ENCODE assay signal across 8 cellular contexts in genomic region chr6:26501482-26501986, GRCh38. TPM values are rescaled to one million over a fixed set of nuclear protein-coding genes. Genes with fewer than 3 reads are reported as not detected.
DNase-seq lines count a peak whose midpoint lies in the region; ATAC-seq and TF ChIP-seq lines count a peak whose summit lies in the region.

No MANE protein-coding gene starts in this region.

- no peak overlapping the region for H3K27ac Mint-ChIP-seq in activated T-helper 1 cell treated with anti-CD3 and anti-CD28 coated beads, Interleukin-12 subunit alpha, Interleukin-12 subunit beta, Interleukin-2, Interleukin-4 antibody, amounts not matched to agents 30 ng/mL and 10 ng/mL and 1 ng/mL, durations not matched to agents 14 hours and 24 hours and 36 hours
- no peak overlapping the region for H3K27ac Mint-ChIP-seq in progenitor cell of endocrine pancreas

- CTCF ChIA-PET in AG04449 (lab: Yijun Ruan, JAX) (interaction anchor here (0.8 to 1.1 kb wide), 4 partner anchors 12 to 160 kb away, joined by 4 to 5 read pairs (median 4); no protein-coding TSS in a partner anchor), A673 (lab: Charles Lee) (no interaction called here)

- POLR2A ChIA-PET in AG04449 (lab: Yijun Ruan, JAX) = no interaction called here
- POLR2A ChIA-PET in A673 (lab: Charles Lee; ENCODE audit: low non-redundant PET) = no interaction called here

- peak overlapping the region; percentile 79 for H3K4me2 ChIP-seq in Karpas-422 (ENCODE audit: low read depth, low read length, poor library complexity, severe bottlenecking)

- TF ChIP-seq CTCF in AG04449 (IDR thresholded peaks at IDR 0.05; ENCODE audit: insufficient read depth, low read length, missing control alignments) = no peak
- no peak for TF ChIP-seq CTCF in progenitor cell of endocrine pancreas (IDR thresholded peaks at IDR 0.05; ENCODE audit: unreplicated experiment)
- TF ChIP-seq CTCF in A673 (conservative IDR thresholded peaks at IDR 0.05; ENCODE audit: low read depth, low read length) = no peak

- H3K4me3 ChIP-seq in AG04449 (ENCODE audit: low read depth, low read length) (peak overlapping the region; percentile 39), Karpas-422 (ENCODE audit: low read length) (peak overlapping the region; percentile 49), A673 (ENCODE audit: low read depth, low read length, poor library complexity, severe bottlenecking) (no peak overlapping the region)

- peaks cover 38% of the 10 kb centered on the region for H3K4me1 ChIP-seq in Karpas-422 (ENCODE audit: low read length)
- H3K4me1 ChIP-seq in A673 (ENCODE audit: insufficient read depth, low read length, poor library complexity, severe bottlenecking) = no peaks in the 10 kb centered on the region

- no peaks in the 10 kb centered on the region for H4K20me1 ChIP-seq in Karpas-422 (ENCODE audit: insufficient read depth, low read depth, low read length)

- peak overlapping the region; percentile 94 for H3K27ac ChIP-seq in Karpas-422 (ENCODE audit: low read length)
- H3K27ac ChIP-seq in A673 (ENCODE audit: low read depth, low read length, poor library complexity, severe bottlenecking) = no peak overlapping the region

- peaks cover 9% of the 10 kb centered on the region for H3K36me3 Mint-ChIP-seq in activated T-helper 1 cell treated with anti-CD3 and anti-CD28 coated beads, Interleukin-12 subunit alpha, Interleukin-12 subunit beta, Interleukin-2, Interleukin-4 antibody, amounts not matched to agents 30 ng/mL and 10 ng/mL and 1 ng/mL, durations not matched to agents 14 hours and 24 hours and 36 hours (ENCODE audit: low read depth)
- peaks cover 1% of the 10 kb centered on the region for H3K36me3 Mint-ChIP-seq in progenitor cell of endocrine pancreas (ENCODE audit: insufficient read depth)

- DNase-seq in AG04449 (ENCODE audit: low read depth, low spot score) (no peak), Karpas-422 (no peak), head of caudate nucleus (peak in 28 of 42 donors; percentile 3 to 62 (median 16)), progenitor cell of endocrine pancreas (ENCODE audit: low spot score, unreplicated experiment) (no peak), A673 (ENCODE audit: low spot score) (no peak)
- DNase-seq in activated T-helper 1 cell treated with anti-CD3 and anti-CD28 coated beads, Interleukin-12 subunit alpha, Interleukin-12 subunit beta, Interleukin-2, Interleukin-4 antibody, amounts not matched to agents 30 ng/mL and 10 ng/mL and 1 ng/mL, durations not matched to agents 14 hours and 24 hours and 36 hours (ENCODE audit: low spot score) = peak; percentile 5

- H2AFZ ChIP-seq in Karpas-422 (ENCODE audit: low read length) = peak overlapping the region; percentile 85; the same call in 1 of the 2 replicates

- H3K9me3 ChIP-seq in Karpas-422 (ENCODE audit: low read length) = no peaks in the 10 kb centered on the region
- H3K9me3 ChIP-seq in A673 (ENCODE audit: low read depth, low read length, poor library complexity, severe bottlenecking) = no peaks in the 10 kb centered on the region

- no TSS peak for BruUV-seq in A673 (replicated peaks; lab: Mats Ljungman, UMichigan)

- H3K79me2 ChIP-seq in Karpas-422 (ENCODE audit: low read length) = no peaks in the 10 kb centered on the region

- peak overlapping the region; percentile 82 for H3K4me3 Mint-ChIP-seq in activated T-helper 1 cell treated with anti-CD3 and anti-CD28 coated beads, Interleukin-12 subunit alpha, Interleukin-12 subunit beta, Interleukin-2, Interleukin-4 antibody, amounts not matched to agents 30 ng/mL and 10 ng/mL and 1 ng/mL, durations not matched to agents 14 hours and 24 hours and 36 hours
- peak overlapping the region; percentile 65 for H3K4me3 Mint-ChIP-seq in progenitor cell of endocrine pancreas (ENCODE audit: low read depth)

- intact Hi-C loops in activated T-helper 1 cell treated with anti-CD3 and anti-CD28 coated beads, Interleukin-12 subunit alpha, Interleukin-12 subunit beta, Interleukin-2, Interleukin-4 antibody, amounts not matched to agents 30 ng/mL and 10 ng/mL and 1 ng/mL, durations not matched to agents 14 hours and 24 hours and 36 hours (cut with micrococcal nuclease) = loop anchor here (2.0 kb wide), 1 partner anchor 13 kb away; no protein-coding TSS in a partner anchor
- intact Hi-C loops in head of caudate nucleus (cut with DNase I) = no loop called here
- intact Hi-C loops in A673 (cut with micrococcal nuclease; ENCODE audit: unreplicated experiment) = no loop called here

- H3K36me3 ChIP-seq in Karpas-422 (ENCODE audit: insufficient read depth, low read length) (no peaks in the 10 kb centered on the region), A673 (ENCODE audit: insufficient read depth, low read length, poor library complexity, severe bottlenecking) (no peaks in the 10 kb centered on the region)

- ATAC-seq in HG03175 (IDR thresholded peaks at IDR 0.05; ENCODE audit: unreplicated experiment) (no peak), GM21367 (IDR thresholded peaks at IDR 0.05; ENCODE audit: unreplicated experiment) (no peak)

- peaks cover 55% of the 10 kb centered on the region for H3K27me3 Mint-ChIP-seq in activated T-helper 1 cell treated with anti-CD3 and anti-CD28 coated beads, Interleukin-12 subunit alpha, Interleukin-12 subunit beta, Interleukin-2, Interleukin-4 antibody, amounts not matched to agents 30 ng/mL and 10 ng/mL and 1 ng/mL, durations not matched to agents 14 hours and 24 hours and 36 hours (ENCODE audit: insufficient read depth)
- H3K27me3 Mint-ChIP-seq in progenitor cell of endocrine pancreas = peaks cover 49% of the 10 kb centered on the region

- H3K9ac ChIP-seq in Karpas-422 (ENCODE audit: low read length) = peak overlapping the region; percentile 60

- H3K9me3 Mint-ChIP-seq in activated T-helper 1 cell treated with anti-CD3 and anti-CD28 coated beads, Interleukin-12 subunit alpha, Interleukin-12 subunit beta, Interleukin-2, Interleukin-4 antibody, amounts not matched to agents 30 ng/mL and 10 ng/mL and 1 ng/mL, durations not matched to agents 14 hours and 24 hours and 36 hours = no peaks in the 10 kb centered on the region
- H3K9me3 Mint-ChIP-seq in progenitor cell of endocrine pancreas (ENCODE audit: low read depth) = no peaks in the 10 kb centered on the region

- H3K4me1 Mint-ChIP-seq in activated T-helper 1 cell treated with anti-CD3 and anti-CD28 coated beads, Interleukin-12 subunit alpha, Interleukin-12 subunit beta, Interleukin-2, Interleukin-4 antibody, amounts not matched to agents 30 ng/mL and 10 ng/mL and 1 ng/mL, durations not matched to agents 14 hours and 24 hours and 36 hours (ENCODE audit: low read depth) = peaks cover 24% of the 10 kb centered on the region
- H3K4me1 Mint-ChIP-seq in progenitor cell of endocrine pancreas (ENCODE audit: low read depth) = peaks cover 9% of the 10 kb centered on the region

- H3K27me3 ChIP-seq in Karpas-422 (ENCODE audit: low read length) (no peaks in the 10 kb centered on the region), A673 (replicated peaks; ENCODE audit: insufficient read depth, low read depth, low read length, poor library complexity) (no peaks in the 10 kb centered on the region)

- no peaks in the 10 kb centered on the region for H3K9me2 ChIP-seq in Karpas-422 (replicated peaks; ENCODE audit: insufficient read depth, low read length)

RNA-seq across cellular contexts. Expression of gene BTN1A1, which starts 1.4 kb away (rescaled TPM):
- total RNA-seq in Karpas-422 (2014; rRNA removed; shearing (Covaris generic); ENCODE audit: low replicate concordance) = 0.22 TPM in 1 of 2 replicates, not detected in the other
- total RNA-seq in activated T-helper 1 cell treated with anti-CD3 and anti-CD28 coated beads, Interleukin-12 subunit alpha, Interleukin-12 subunit beta, Interleukin-2, Interleukin-4 antibody, amounts not matched to agents 30 ng/mL and 10 ng/mL and 1 ng/mL, durations not matched to agents 14 hours and 24 hours and 36 hours = not detected in 2 replicates
- 1.5 and 1.6 TPM in 2 replicates for total RNA-seq in progenitor cell of endocrine pancreas
- not detected in 2 replicates for total RNA-seq in A673 (2021)

RNA-seq across cellular contexts. Expression of gene HMGN4, which starts 36.6 kb away (rescaled TPM):
- total RNA-seq in Karpas-422 (2014; rRNA removed; shearing (Covaris generic); ENCODE audit: low replicate concordance) = 57.3 and 103 TPM in 2 replicates
- total RNA-seq in activated T-helper 1 cell treated with anti-CD3 and anti-CD28 coated beads, Interleukin-12 subunit alpha, Interleukin-12 subunit beta, Interleukin-2, Interleukin-4 antibody, amounts not matched to agents 30 ng/mL and 10 ng/mL and 1 ng/mL, durations not matched to agents 14 hours and 24 hours and 36 hours = 77.6 and 86.8 TPM in 2 replicates
- 39.7 and 42.5 TPM in 2 replicates for total RNA-seq in progenitor cell of endocrine pancreas
- total RNA-seq in A673 (2021) = 55.9 and 58.6 TPM in 2 replicates

RNA-seq across cellular contexts. Expression of gene BTN2A1, which starts 43.8 kb away (rescaled TPM):
- total RNA-seq in Karpas-422 (2014; rRNA removed; shearing (Covaris generic); ENCODE audit: low replicate concordance) = 6.4 and 12.6 TPM in 2 replicates
- total RNA-seq in activated T-helper 1 cell treated with anti-CD3 and anti-CD28 coated beads, Interleukin-12 subunit alpha, Interleukin-12 subunit beta, Interleukin-2, Interleukin-4 antibody, amounts not matched to agents 30 ng/mL and 10 ng/mL and 1 ng/mL, durations not matched to agents 14 hours and 24 hours and 36 hours = 19.9 TPM in 2 replicates
- total RNA-seq in progenitor cell of endocrine pancreas = 24.7 and 26.4 TPM in 2 replicates
- total RNA-seq in A673 (2021) = 29.8 and 32.2 TPM in 2 replicates

Comparison
In these comparisons a context has a peak if more than half of its experiments do, and no peak if none do; other contexts are left out.
1. DNase-seq: peak in activated T-helper 1 cell treated with anti-CD3 and anti-CD28 coated beads, Interleukin-12 subunit alpha, Interleukin-12 subunit beta, Interleukin-2, Interleukin-4 antibody, amounts not matched to agents 30 ng/mL and 10 ng/mL and 1 ng/mL, durations not matched to agents 14 hours and 24 hours and 36 hours (single experiment) and head of caudate nucleus (28 of 42); none in AG04449 (single experiment), Karpas-422 (single experiment), progenitor cell of endocrine pancreas (single experiment) and A673 (single experiment).